8 cellular contexts compared by ENCODE assay signal in genomic region chr11:17991799-17992433, GRCh38. TPM values are rescaled to one million over a fixed set of nuclear protein-coding genes. Genes with fewer than 3 reads are reported as not detected.
DNase-seq lines count a peak whose midpoint lies in the region; ATAC-seq and FAIRE-seq lines count a peak whose summit lies in the region.

No MANE protein-coding gene starts in this region.

- FAIRE-seq in GM19239 (lab: Jason Lieb, UNC): peak; percentile 84

- DNase-seq in D341Med (ENCODE audit: low spot score) (peak; percentile 70), GM19239 (ENCODE audit: insufficient read length, low spot score) (peak; percentile 53), NCI-H82 (lab: John Stamatoyannopoulos, UW) (peak; percentile 73), glomerular endothelial cell (ENCODE audit: extremely low read depth, low read depth, low spot score) (peak; percentile 34), renal cortical epithelial cell (ENCODE audit: low read depth) (peak; percentile 65)
- peak; percentile 24 for DNase-seq in activated T-helper 9 cell treated with anti-CD3 and anti-CD28 coated beads, Interleukin-2, amount 50 U/mL, for 16 hours (ENCODE audit: low read depth)
- no peak for DNase-seq in activated CD4-positive, CD25-positive, alpha-beta regulatory T cell treated with anti-CD3 and anti-CD28 coated beads, Interleukin-2, amount 50 U/mL, for 72 hours

- peak; percentile 86 for ATAC-seq in HG03354 (IDR thresholded peaks at IDR 0.05; ENCODE audit: poor library complexity, severe bottlenecking, unreplicated experiment)

RNA-seq across cellular contexts. Expression of gene SERGEF, which starts 20.9 kb away (rescaled TPM):
- total RNA-seq in glomerular endothelial cell (5.4 and 8.0 TPM in 2 replicates), renal cortical epithelial cell (29.5 and 31.3 TPM in 2 replicates)

RNA-seq across cellular contexts. Expression of gene TPH1, which starts 54.2 kb away (rescaled TPM):
- 0.12 TPM in 1 of 2 replicates, not detected in the other for total RNA-seq in glomerular endothelial cell
- 0.15 TPM in 1 of 2 replicates, not detected in the other for total RNA-seq in renal cortical epithelial cell
